In the genomic region with DNA sequence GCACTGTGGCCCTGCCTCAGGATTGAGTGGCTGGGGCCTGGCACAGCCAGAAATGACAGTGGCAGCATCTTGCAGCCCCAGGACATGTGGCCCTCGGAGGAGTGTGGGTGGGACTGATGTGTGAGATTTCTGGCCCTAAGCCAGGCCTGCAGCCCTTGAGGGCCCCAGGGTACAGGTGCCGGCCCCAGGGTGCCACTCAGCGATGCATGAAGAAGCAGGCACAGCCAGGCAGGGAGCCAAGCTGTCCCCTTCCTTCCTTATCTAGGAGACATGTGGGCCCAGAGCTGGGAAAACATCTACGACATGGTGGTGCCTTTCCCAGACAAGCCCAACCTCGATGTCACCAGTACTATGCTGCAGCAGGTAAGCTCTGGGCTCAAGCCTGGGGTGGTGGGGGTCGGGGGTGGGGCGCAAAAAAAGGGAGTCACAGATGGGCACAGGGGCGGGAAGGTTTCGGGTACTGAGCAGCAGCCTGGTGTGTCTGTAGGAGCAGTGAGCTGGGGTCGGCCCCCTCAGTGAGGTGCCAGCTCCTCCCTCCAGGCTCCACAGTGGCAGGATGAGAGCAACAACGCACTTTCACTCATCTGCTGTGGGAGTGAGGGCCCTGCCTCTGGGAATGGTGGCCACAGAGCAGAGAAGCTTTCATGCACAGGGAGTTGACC, we compare ENCODE assay signal across 22 cellular contexts. TPM values are rescaled to one million over a fixed set of nuclear protein-coding genes. Genes with fewer than 3 reads are reported as not detected.
DNase-seq lines count a peak whose midpoint lies in the region; ATAC-seq and TF ChIP-seq lines count a peak whose summit lies in the region.
"Had no signal": no experiment of that assay in that cellular context is flagged by ENCODE, and none has a peak within 500 bp of the region (broad histone marks: within the 10 kb centered on the region; RNA-seq: fewer than 3 reads in every experiment).

No MANE protein-coding gene starts in this region.

- TF ChIP-seq CTCF in endodermal cell (conservative IDR thresholded peaks at IDR 0.05) (no peak), GM13976 (IDR thresholded peaks at IDR 0.05; ENCODE audit: borderline replicate concordance, control extremely low read depth, extremely low read depth, insufficient read depth, missing control alignments) (no peak), heart right ventricle (IDR thresholded peaks at IDR 0.05) (no peak), Caco-2 (IDR thresholded peaks at IDR 0.05; ENCODE audit: insufficient read depth in 1 of 2, low read depth in 1 of 2, low read length in 1 of 2, severe bottlenecking in 1 of 2, unreplicated experiment in 1 of 2) (no peak)

- 89 to 92% methylated on average over 3 to 11 of the region's 11 CpGs for WGBS in endodermal cell (ENCODE audit: insufficient coverage in 1 of 2, insufficient read length in 1 of 2), 2 experiments
- 68% methylated on average over 11 of the region's 11 CpGs for WGBS in heart right ventricle, 2 donors

- CTCF ChIA-PET in Caco-2 (lab: Charles Lee), result interaction anchor here (1.3 to 6.0 kb wide), 3 partner anchors 37 to 54 kb away, joined by 4 to 107 read pairs (median 7); no protein-coding TSS in a partner anchor

- H3K4me3 Mint-ChIP-seq in endodermal cell, result no peak overlapping the region
- no peak overlapping the region for H3K4me3 Mint-ChIP-seq in Caco-2 (ENCODE audit: unreplicated experiment)
- H3K4me3 Mint-ChIP-seq: brain, WTC11 had no signal

- H3K4me3 ChIP-seq in endodermal cell (ENCODE audit: low read length), result no peak overlapping the region
- no peak overlapping the region for H3K4me3 ChIP-seq in heart right ventricle
- H3K4me3 ChIP-seq in Caco-2 (ENCODE audit: low read depth, low read length), result no peak overlapping the region
- H3K4me3 ChIP-seq: GM12878, ovary, skin epidermis had no signal

- H3K4me1 Mint-ChIP-seq in endodermal cell (peaks cover 10% of the 10 kb centered on the region), Caco-2 (ENCODE audit: low read depth, unreplicated experiment) (peaks cover 6% of the 10 kb centered on the region)

- in situ Hi-C loops in GM13976 (cut with MboI; ENCODE audit: low sequenced_read_pairs, unreplicated experiment), result no loop called here

- no peak overlapping the region for H3K27ac Mint-ChIP-seq in endodermal cell
- H3K27ac Mint-ChIP-seq in Caco-2 (ENCODE audit: unreplicated experiment), result no peak overlapping the region
- H3K27ac Mint-ChIP-seq: activated naive CD4-positive, alpha-beta T cell treated with anti-CD3 and anti-CD28 coated beads, Interleukin-2, amount 50 U/mL, for 72 hours; brain; WTC11 had no signal

- peak; percentile 51 for DNase-seq in D341Med (ENCODE audit: low spot score)
- peak; percentile 80 for DNase-seq in NCI-H1105 (lab: John Stamatoyannopoulos, UW)
- DNase-seq in NCI-H2171 (lab: John Stamatoyannopoulos, UW), result peak; percentile 97
- DNase-seq in endodermal cell, result peak; percentile 53
- DNase-seq in GM13976 (ENCODE audit: low spot score), result no peak
- DNase-seq in heart right ventricle, result no peak
- no peak for DNase-seq in Caco-2
- no peak for DNase-seq in T1000 (lab: John Stamatoyannopoulos, UW)
- DNase-seq: activated CD8-positive, alpha-beta memory T cell treated with anti-CD3 and anti-CD28 coated beads, Interleukin-2, amount 50 U/mL, for 48 hours; hippocampal formation; IMR-90; left colon; ovary; PC-3; stimulated activated naive CD4-positive, alpha-beta T cell treated with Interleukin-2 at 50 U/mL for 16 hours; SW 1271 had no signal

- H3K27me3 ChIP-seq in endodermal cell (ENCODE audit: control insufficient read depth, insufficient read depth, low read length, poor library complexity, severe bottlenecking) (peaks cover 19% of the 10 kb centered on the region), heart right ventricle (peaks cover 0 to 26% (median 6%) of the 10 kb centered on the region in 7 donors), Caco-2 (replicated peaks; ENCODE audit: control insufficient read depth, insufficient read depth, low read length) (no peaks in the 10 kb centered on the region)
- H3K27me3 ChIP-seq: ovary had no signal

- no TSS peak for BruUV-seq in Caco-2 (replicated peaks; lab: Mats Ljungman, UMichigan)

- no peak overlapping the region for H3K9ac ChIP-seq in endodermal cell (ENCODE audit: extremely low read depth, low read length, poor library complexity, severe bottlenecking)

- ATAC-seq in heart right ventricle, result no peak
- ATAC-seq: activated naive CD4-positive, alpha-beta T cell treated with anti-CD3 and anti-CD28 coated beads, Interleukin-2, amount 50 U/mL, for 72 hours; GM12878; left colon; PC-3; WTC11 had no signal

- H3K9me3 Mint-ChIP-seq in endodermal cell, result no peaks in the 10 kb centered on the region
- no peaks in the 10 kb centered on the region for H3K9me3 Mint-ChIP-seq in Caco-2 (ENCODE audit: unreplicated experiment)
- H3K9me3 Mint-ChIP-seq: activated naive CD4-positive, alpha-beta T cell treated with anti-CD3 and anti-CD28 coated beads, Interleukin-2, amount 50 U/mL, for 72 hours; WTC11 had no signal

- H3K9me3 ChIP-seq in endodermal cell (ENCODE audit: control insufficient read depth, low read length) (no peaks in the 10 kb centered on the region), heart right ventricle (no peaks in the 10 kb centered on the region), Caco-2 (no peaks in the 10 kb centered on the region)
- H3K9me3 ChIP-seq: ovary had no signal

- H3K36me3 ChIP-seq in endodermal cell (ENCODE audit: control insufficient read depth, insufficient read depth, low read length), result no peaks in the 10 kb centered on the region
- H3K36me3 ChIP-seq in heart right ventricle, result peaks cover 0 to 60% (median 6%) of the 10 kb centered on the region in 9 donors
- no peaks in the 10 kb centered on the region for H3K36me3 ChIP-seq in Caco-2 (ENCODE audit: control insufficient read depth, insufficient read depth, low read length)
- H3K36me3 ChIP-seq: ovary had no signal

- peaks cover 19% of the 10 kb centered on the region for H3K27me3 Mint-ChIP-seq in endodermal cell (ENCODE audit: insufficient read depth)
- H3K27me3 Mint-ChIP-seq in Caco-2 (ENCODE audit: insufficient read depth, unreplicated experiment), result peaks cover 7% of the 10 kb centered on the region

- intact Hi-C loops in heart right ventricle (cut with DNase I) (loop anchor here in 2 of 10 donors (5.0 to 10.0 kb wide), 2 partner anchors 126 to 1916 kb away; no protein-coding TSS in a partner anchor), Caco-2 (cut with micrococcal nuclease; ENCODE audit: unreplicated experiment) (no loop called here)

- peaks cover 2% of the 10 kb centered on the region for H3K4me1 ChIP-seq in endodermal cell (ENCODE audit: control insufficient read depth, insufficient read depth, low read length)
- peaks cover 11 to 43% (median 34%) of the 10 kb centered on the region in 9 donors for H3K4me1 ChIP-seq in heart right ventricle
- H3K4me1 ChIP-seq in Caco-2, result peaks cover 13% of the 10 kb centered on the region

- no peaks in the 10 kb centered on the region for H3K36me3 Mint-ChIP-seq in endodermal cell (ENCODE audit: low read depth)
- no peaks in the 10 kb centered on the region for H3K36me3 Mint-ChIP-seq in Caco-2 (ENCODE audit: insufficient read depth, unreplicated experiment)
- H3K36me3 Mint-ChIP-seq: activated naive CD4-positive, alpha-beta T cell treated with anti-CD3 and anti-CD28 coated beads, Interleukin-2, amount 50 U/mL, for 72 hours; brain; WTC11 had no signal

- H3K27ac ChIP-seq in endodermal cell (ENCODE audit: low read depth, low read length) (no peak overlapping the region), heart right ventricle (no peak overlapping the region)
- H3K27ac ChIP-seq: ovary, skin epidermis had no signal

- POLR2A ChIA-PET in Caco-2 (lab: Charles Lee), result no interaction called here

RNA-seq across cellular contexts. Expression of a gene that starts 4.1 kb away (rescaled TPM):
- total RNA-seq in endodermal cell (10 to 100 TPM in 1 of 2 donors, 1 to 10 TPM in 1; 4.6 to 12.5 TPM), heart right ventricle (10 to 100 TPM in 9 of 10 donors, 1 to 10 TPM in 1; 2.0 to 25.8 (median 13.2) TPM), Caco-2 (2022) (1.7 and 3.4 TPM in 2 replicates)
- 1.6 TPM for polyA plus RNA-seq in endodermal cell (2013, experiment 1 of 2)
- polyA plus RNA-seq in endodermal cell (2013, experiment 2 of 2), result 1.9 TPM
- 10 to 100 TPM in 1 of 2 donors, 1 to 10 TPM in 1; 3.0 to 10.1 TPM for polyA plus RNA-seq in heart right ventricle
- polyA plus RNA-seq: GM12878 had no signal

RNA-seq across cellular contexts. Expression of a gene that starts 34.9 kb away (rescaled TPM):
- 10 to 100 TPM; 24.4 to 27.5 TPM for total RNA-seq in endodermal cell
- 11.7 TPM for polyA plus RNA-seq in endodermal cell (2013, experiment 1 of 2)
- polyA plus RNA-seq in endodermal cell (2013, experiment 2 of 2), result 10.6 TPM
- 10 to 100 TPM in 4 of 10 donors, 1 to 10 TPM in 6; 5.5 to 22.8 (median 8.5) TPM for total RNA-seq in heart right ventricle
- 10 to 100 TPM in 1 of 2 donors, 1 to 10 TPM in 1; 7.8 to 12.2 TPM for polyA plus RNA-seq in heart right ventricle
- total RNA-seq in Caco-2 (2022), result 46.3 and 48.3 TPM in 2 replicates

RNA-seq across cellular contexts. Expression of a gene that starts 42.2 kb away (rescaled TPM):
- total RNA-seq in endodermal cell (under 1 TPM; 0.79 to 0.95 TPM), heart right ventricle (under 1 TPM in 1 of 10 donors, not detected in 9; 0.11 TPM), Caco-2 (2022) (not detected in 2 replicates)
- polyA plus RNA-seq in endodermal cell (2013, experiment 1 of 2), result 0.46 TPM
- 0.29 TPM for polyA plus RNA-seq in endodermal cell (2013, experiment 2 of 2)
- polyA plus RNA-seq in heart right ventricle, result not detected
- total RNA-seq: dermis microvascular lymphatic vessel endothelial cell, GM12878, PC-3 had no signal
- polyA plus RNA-seq: GM12878, ovary had no signal

Comparison
In these comparisons a context has a peak if more than half of its experiments do, and no peak if none do; other contexts are left out.
1. DNase-seq: peak in D341Med (single experiment), NCI-H1105 (single experiment), NCI-H2171 (single experiment) and endodermal cell (single experiment); none in GM13976 (single experiment), heart right ventricle (0 of 2), Caco-2 (0 of 2) and T1000 (single experiment).